Comparison of ENCODE assay signal across 1 cellular context in genomic region chr6:18214003-18214402, GRCh38.
TF ChIP-seq lines count a peak whose summit lies in the region.

No MANE protein-coding gene starts in this region.

TF ChIP-seq in GM12878, 131 proteins besides CTCF, POLR2A, EP300 and RAD21 (continued from another document and continues in another):
- TF ChIP-seq ZBTB4 (CRISPR knock-in tag; IDR thresholded peaks at IDR 0.05) = no peak
- no peak for TF ChIP-seq EZH2 (IDR thresholded peaks at IDR 0.05; ENCODE audit: borderline replicate concordance, control insufficient read depth, low read depth, low read length)
- no peak for TF ChIP-seq SIN3A (IDR thresholded peaks at IDR 0.05; ENCODE audit: low read depth, low read length)
- no peak for TF ChIP-seq HCFC1 (IDR thresholded peaks at IDR 0.05; ENCODE audit: low read length)
- no peak for TF ChIP-seq BMI1 (IDR thresholded peaks at IDR 0.05; ENCODE audit: borderline replicate concordance)
- no peak for TF ChIP-seq CBX5 (IDR thresholded peaks at IDR 0.05; ENCODE audit: low read depth)
- TF ChIP-seq ATF7 (IDR thresholded peaks at IDR 0.05; ENCODE audit: low read depth) = peak; percentile 76
- TF ChIP-seq RELB (IDR thresholded peaks at IDR 0.05; ENCODE audit: low read depth) = peak; percentile 87
- no peak for TF ChIP-seq YBX1 (IDR thresholded peaks at IDR 0.05)
- 0 out of 2 replicates have a peak, but pooled peaks have one; percentile 42 for TF ChIP-seq NFIC (IDR thresholded peaks at IDR 0.05; ENCODE audit: low read depth, low read length)
- no peak for TF ChIP-seq NFXL1 (IDR thresholded peaks at IDR 0.05; ENCODE audit: borderline replicate concordance)
- TF ChIP-seq ZNF687 (IDR thresholded peaks at IDR 0.05) = no peak; the same call in 1 of the 2 replicates
- peak; percentile 82; the same call in 1 of the 2 replicates for TF ChIP-seq ASH2L (IDR thresholded peaks at IDR 0.05; ENCODE audit: borderline replicate concordance, low read depth)
- TF ChIP-seq ZNF622 (IDR thresholded peaks at IDR 0.05) = no peak
- TF ChIP-seq NBN (IDR thresholded peaks at IDR 0.05) = peak; percentile 50; the same call in 1 of the 2 replicates
- TF ChIP-seq HDAC6 (IDR thresholded peaks at IDR 0.05; ENCODE audit: unreplicated experiment) = no peak
- TF ChIP-seq RBBP5 (conservative IDR thresholded peaks at IDR 0.05) = no peak
- no peak for TF ChIP-seq CREB1 (IDR thresholded peaks at IDR 0.05; ENCODE audit: low read depth)
- TF ChIP-seq NR2C2 (IDR thresholded peaks at IDR 0.05; ENCODE audit: borderline replicate concordance, control insufficient read depth, insufficient read length, low read depth) = no peak
- no peak for TF ChIP-seq USF2 (IDR thresholded peaks at IDR 0.05; ENCODE audit: borderline replicate concordance, low read depth, low read length)
- no peak for TF ChIP-seq RELA (IDR thresholded peaks at IDR 0.05; ENCODE audit: borderline replicate concordance, partially characterized antibody)
- peak; percentile 63 for TF ChIP-seq EED (IDR thresholded peaks at IDR 0.05; ENCODE audit: low read depth)
- TF ChIP-seq NFYA (IDR thresholded peaks at IDR 0.05; ENCODE audit: borderline replicate concordance, low read depth, low read length) = no peak
- TF ChIP-seq JUND (IDR thresholded peaks at IDR 0.05; ENCODE audit: low read depth, low read length) = no peak
- TF ChIP-seq CBX3 (IDR thresholded peaks at IDR 0.05; ENCODE audit: borderline replicate concordance, low read depth) = no peak
- TF ChIP-seq ZNF217 (IDR thresholded peaks at IDR 0.05) = no peak
- no peak for TF ChIP-seq RCOR1 (conservative IDR thresholded peaks at IDR 0.05; ENCODE audit: low read depth, low read length)
- no peak for TF ChIP-seq GABPA (IDR thresholded peaks at IDR 0.05; ENCODE audit: low read depth)
- TF ChIP-seq BHLHE40 (IDR thresholded peaks at IDR 0.05; ENCODE audit: borderline replicate concordance in 1 of 2, low read depth in 2 of 2, low read length in 1 of 2) = peak; percentile 24 to 47; a peak in 1 of 4 replicates
- peak; percentile 69; the same call in 1 of the 2 replicates for TF ChIP-seq YY1 (IDR thresholded peaks at IDR 0.05; ENCODE audit: low read depth, low read length)
- TF ChIP-seq ZBTB11 (CRISPR knock-in tag; IDR thresholded peaks at IDR 0.05) = no peak
- no peak for TF ChIP-seq WRNIP1 (IDR thresholded peaks at IDR 0.05; ENCODE audit: borderline replicate concordance, low read depth, low read length)
- TF ChIP-seq E4F1 (IDR thresholded peaks at IDR 0.05; ENCODE audit: borderline replicate concordance, partially characterized antibody) = no peak
- TF ChIP-seq DPF2 (IDR thresholded peaks at IDR 0.05) = peak; percentile 62; the same call in 1 of the 2 replicates
- TF ChIP-seq ZNF207 (IDR thresholded peaks at IDR 0.05; ENCODE audit: borderline replicate concordance) = no peak
- TF ChIP-seq TCF7 (IDR thresholded peaks at IDR 0.05; ENCODE audit: borderline replicate concordance) = no peak
- no peak for TF ChIP-seq KAT2A (conservative IDR thresholded peaks at IDR 0.05; ENCODE audit: control insufficient read depth, low read depth, low read length)
- TF ChIP-seq RUNX3 (IDR thresholded peaks at IDR 0.05; ENCODE audit: low read length) = peak; percentile 22
- peak; percentile 58 for TF ChIP-seq MTA2 (IDR thresholded peaks at IDR 0.05; ENCODE audit: low read depth)
- TF ChIP-seq HSF1 (IDR thresholded peaks at IDR 0.05; ENCODE audit: low read depth, low read length) = no peak
- no peak for TF ChIP-seq HDAC2 (IDR thresholded peaks at IDR 0.05)
- no peak for TF ChIP-seq USF1 (IDR thresholded peaks at IDR 0.05; ENCODE audit: borderline replicate concordance, extremely low read length, insufficient read depth, low read depth, low read length)
- no peak for TF ChIP-seq FOXK2 (IDR thresholded peaks at IDR 0.05)
- TF ChIP-seq CHD1 (IDR thresholded peaks at IDR 0.05; ENCODE audit: low read depth, low read length) = no peak
- no peak for TF ChIP-seq ATF3 (IDR thresholded peaks at IDR 0.05; ENCODE audit: borderline replicate concordance, extremely low read depth, low read depth, low read length)
- TF ChIP-seq HDGF (IDR thresholded peaks at IDR 0.05) = no peak
- TF ChIP-seq BRCA1 (IDR thresholded peaks at IDR 0.05; ENCODE audit: low read depth, low read length) = no peak
